28 cellular contexts compared by ENCODE assay signal in the genomic region with DNA sequence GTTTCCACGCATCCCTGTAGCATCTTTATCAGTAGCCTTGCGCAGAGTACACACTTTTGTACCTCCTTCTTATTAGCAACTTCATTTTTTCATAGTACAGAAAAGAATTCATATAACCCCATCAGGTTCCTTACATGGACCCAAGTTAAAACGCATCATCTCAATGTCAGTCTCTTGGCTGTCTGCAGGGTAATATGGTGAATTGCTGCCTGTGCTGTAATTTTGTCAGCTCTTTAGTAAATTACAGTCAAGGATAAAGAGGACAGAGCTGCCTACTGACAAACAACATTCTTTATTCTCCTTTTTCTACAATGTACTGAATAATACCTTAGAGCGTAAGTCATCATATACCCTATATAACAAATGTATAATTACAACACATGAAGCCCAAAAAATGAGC.
"Had no signal": no experiment of that assay in that cellular context is flagged by ENCODE, and none has a peak within 500 bp of the region (broad histone marks: within the 10 kb centered on the region; RNA-seq: fewer than 3 reads in every experiment).

No MANE protein-coding gene starts in this region.

- FAIRE-seq: pancreas had no signal

- H3K4me1 Mint-ChIP-seq: neural crest cell had no signal

- H3K27ac ChIP-seq: left ventricle myocardium inferior, pancreas, prostate gland, skin epidermis, stomach, testis, thyroid gland, transverse colon, upper lobe of left lung, vagina had no signal

- H3K27me3 ChIP-seq: stomach, testis, thyroid gland, transverse colon, upper lobe of left lung, vagina had no signal

- H3K9me3 ChIP-seq: left ventricle myocardium inferior, pancreas, prostate gland, stomach, testis, thyroid gland, transverse colon, upper lobe of left lung, vagina had no signal

- H3K36me3 ChIP-seq: left ventricle myocardium inferior, pancreas, prostate gland, stomach, thyroid gland, transverse colon, upper lobe of left lung, vagina had no signal

- H3K9me3 Mint-ChIP-seq: naive thymus-derived CD4-positive, alpha-beta T cell; natural killer cell treated with Interleukin-12 subunit alpha and Interleukin-12 subunit beta and Interleukin-15 and Interleukin-18, amount 100 ng/mL, for 72 hours; neural crest cell had no signal

- H3K4me3 ChIP-seq: left ventricle myocardium inferior, lung, pancreas, prostate gland, skin epidermis, stomach, testis, thyroid gland, transverse colon, upper lobe of left lung, vagina had no signal

- H3K36me3 Mint-ChIP-seq: mesothelial cell of epicardium; naive thymus-derived CD4-positive, alpha-beta T cell; natural killer cell treated with Interleukin-12 subunit alpha and Interleukin-12 subunit beta and Interleukin-15 and Interleukin-18, amount 100 ng/mL, for 72 hours had no signal

- ATAC-seq: naive thymus-derived CD4-positive, alpha-beta T cell; natural killer cell treated with Interleukin-12 subunit alpha and Interleukin-12 subunit beta and Interleukin-15 and Interleukin-18, amount 100 ng/mL, for 72 hours; pancreas; right cardiac atrium; sciatic nerve; stimulated activated naive B cell treated with anti-CD40 and anti-IgM and Interleukin-4, amounts not matched to agents 10 μg/mL and 1 μg/mL and 100 μg/mL, for 72 hours; stimulated activated naive CD8-positive, alpha-beta T cell treated with anti-CD3 and anti-CD28 coated beads, Interleukin-15, Interleukin-2, amounts not matched to agents 100 U/mL and 50 U/mL, for 24 hours had no signal

- DNase-seq: islet precursor cell; left ventricle myocardium inferior; mesendoderm; naive thymus-derived CD4-positive, alpha-beta T cell; nucleus accumbens; pancreas; posterior cingulate gyrus; retina; right cardiac atrium; stimulated activated CD4-positive, alpha-beta T cell treated with anti-CD3 and anti-CD28 coated beads, Interleukin-12 subunit alpha, Interleukin-12 subunit beta, amount 100 ng/mL, for 4 hours; stimulated activated CD4-positive, alpha-beta T cell treated with anti-CD3 and anti-CD28 coated beads, Interleukin-15, amount 100 ng/mL, for 24 hours; stimulated activated CD4-positive, alpha-beta T cell treated with anti-CD3 and anti-CD28 coated beads, Interleukin-2, amount 100 ng/mL, for 24 hours; stimulated activated CD4-positive, alpha-beta T cell treated with anti-CD3 and anti-CD28 coated beads, Interleukin-4, amount 100 ng/mL, for 1 hour; stimulated activated naive B cell treated with anti-CD40 and anti-IgM and Interleukin-4, amounts not matched to agents 10 μg/mL and 1 μg/mL and 100 μg/mL, for 72 hours; stimulated activated naive CD8-positive, alpha-beta T cell treated with anti-CD3 and anti-CD28 coated beads, Interleukin-15, Interleukin-2, amounts not matched to agents 100 U/mL and 50 U/mL, for 24 hours; stomach; testis; thyroid gland; transverse colon; upper lobe of left lung had no signal

- H3K27ac Mint-ChIP-seq: mesothelial cell of epicardium; naive thymus-derived CD4-positive, alpha-beta T cell; natural killer cell treated with Interleukin-12 subunit alpha and Interleukin-12 subunit beta and Interleukin-15 and Interleukin-18, amount 100 ng/mL, for 72 hours; stimulated activated naive B cell treated with anti-CD40 and anti-IgM and Interleukin-4, amounts not matched to agents 10 μg/mL and 1 μg/mL and 100 μg/mL, for 72 hours had no signal

- H3K4me1 ChIP-seq: left ventricle myocardium inferior, prostate gland, stomach, testis, thyroid gland, transverse colon, upper lobe of left lung, vagina had no signal

- H3K4me3 Mint-ChIP-seq: mesothelial cell of epicardium; naive thymus-derived CD4-positive, alpha-beta T cell; natural killer cell treated with Interleukin-12 subunit alpha and Interleukin-12 subunit beta and Interleukin-15 and Interleukin-18, amount 100 ng/mL, for 72 hours; neural crest cell; stimulated activated naive B cell treated with anti-CD40 and anti-IgM and Interleukin-4, amounts not matched to agents 10 μg/mL and 1 μg/mL and 100 μg/mL, for 72 hours had no signal

- H3K27me3 Mint-ChIP-seq: stimulated activated naive B cell treated with anti-CD40 and anti-IgM and Interleukin-4, amounts not matched to agents 10 μg/mL and 1 μg/mL and 100 μg/mL, for 72 hours had no signal
